ENCODE assay signal across 26 cellular contexts in the genomic region with DNA sequence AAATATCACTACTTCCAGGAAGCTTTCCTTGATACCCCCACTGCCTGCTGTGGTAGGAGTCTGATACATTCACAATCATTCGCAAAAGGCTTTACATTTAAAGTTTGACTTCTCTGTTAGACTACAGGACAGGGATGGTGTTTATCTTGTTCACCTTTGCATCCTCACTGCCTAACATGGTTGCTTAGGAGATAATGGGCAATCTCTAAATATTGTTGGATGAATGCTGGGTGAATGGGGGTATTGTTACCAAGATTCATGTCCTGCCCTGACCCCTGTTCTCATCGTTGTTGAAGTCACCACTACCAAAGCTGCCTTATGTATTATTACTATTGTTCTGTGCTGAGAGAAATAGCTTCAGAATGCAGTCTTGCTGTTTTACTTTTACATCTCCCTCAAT. TPM values are rescaled to one million over a fixed set of nuclear protein-coding genes. Genes with fewer than 3 reads are reported as not detected.
"Had no signal": no experiment of that assay in that cellular context is flagged by ENCODE, and none has a peak within 500 bp of the region (broad histone marks: within the 10 kb centered on the region; RNA-seq: fewer than 3 reads in every experiment).

No MANE protein-coding gene starts in this region.

- DNase-seq: activated CD4-positive, alpha-beta T cell treated with anti-CD3 and anti-CD28 coated beads, Interleukin-2, amount 10 ng/mL, durations not matched to agents 7 days and 5 days; activated CD8-positive, alpha-beta T cell treated with anti-CD3 and anti-CD28 coated beads for 36 hours; activated gamma-delta T cell treated with Interleukin-2 at 50 U/mL for 16 hours; activated naive CD4-positive, alpha-beta T cell treated with anti-CD3 and anti-CD28 coated beads, Interleukin-2, amount 50 U/mL, for 16 hours; activated T-cell treated with anti-CD3 and anti-CD28 coated beads, Interleukin-2, amount 50 U/mL, for 4 hours; amniotic stem cell; central memory CD4-positive, alpha-beta T cell; effector CD4-positive, alpha-beta T cell; glutamatergic neuron; left ventricle myocardium inferior; naive thymus-derived CD4-positive, alpha-beta T cell; ovary; stimulated activated CD4-positive, alpha-beta T cell treated with anti-CD3 and anti-CD28 coated beads, Interleukin-15, amount 100 ng/mL, for 24 hours; stimulated activated CD4-positive, alpha-beta T cell treated with anti-CD3 and anti-CD28 coated beads, Interleukin-2, amount 100 ng/mL, for 24 hours; stimulated activated naive B cell treated with anti-CD40 and anti-IgM and Interleukin-4, amounts not matched to agents 10 μg/mL and 1 μg/mL and 100 μg/mL, for 72 hours; T-helper 9 cell; uterus; WERI-Rb-1 had no signal

- H3K27ac ChIP-seq: esophagus muscularis mucosa, ovary, prostate gland, right atrium auricular region, uterus, WERI-Rb-1 had no signal

- H3K27me3 Mint-ChIP-seq: activated T-helper 17 cell treated with anti-CD3 and anti-CD28 coated beads, Interleukin-2, amount 50 U/mL, for 72 hours; type B pancreatic cell had no signal

- H3K4me3 Mint-ChIP-seq: activated CD4-positive, alpha-beta T cell treated with anti-CD3 and anti-CD28 coated beads, Interleukin-2, amount 10 ng/mL, durations not matched to agents 7 days and 5 days; activated CD8-positive, alpha-beta T cell treated with anti-CD3 and anti-CD28 coated beads for 36 hours; activated T-cell treated with anti-CD3 and anti-CD28 coated beads, Interleukin-2, amount 50 U/mL, for 4 hours; activated T-helper 17 cell treated with anti-CD3 and anti-CD28 coated beads, Interleukin-2, amount 50 U/mL, for 72 hours; dendritic cell treated with granulocyte-macrophage colony-stimulating factor and Interleukin-4, amounts not matched to agents 40 ng/mL and 50 ng/mL, for 4 days; naive thymus-derived CD4-positive, alpha-beta T cell; stimulated activated naive B cell treated with anti-CD40 and anti-IgM and Interleukin-4, amounts not matched to agents 10 μg/mL and 1 μg/mL and 100 μg/mL, for 72 hours; T-helper 1 cell treated with Interleukin-12 subunit alpha and Interleukin-12 subunit beta and Interleukin-4 antibody, amounts not matched to agents 30 μg/mL and 1 μg/mL, for 36 hours; type B pancreatic cell had no signal

- H3K27ac Mint-ChIP-seq: activated CD4-positive, alpha-beta T cell treated with anti-CD3 and anti-CD28 coated beads, Interleukin-2, amount 10 ng/mL, durations not matched to agents 7 days and 5 days; activated CD8-positive, alpha-beta T cell treated with anti-CD3 and anti-CD28 coated beads for 36 hours; activated T-helper 17 cell treated with anti-CD3 and anti-CD28 coated beads, Interleukin-2, amount 50 U/mL, for 72 hours; dendritic cell treated with granulocyte-macrophage colony-stimulating factor and Interleukin-4, amounts not matched to agents 40 ng/mL and 50 ng/mL, for 4 days; naive thymus-derived CD4-positive, alpha-beta T cell; stimulated activated naive B cell treated with anti-CD40 and anti-IgM and Interleukin-4, amounts not matched to agents 10 μg/mL and 1 μg/mL and 100 μg/mL, for 72 hours; T-helper 1 cell treated with Interleukin-12 subunit alpha and Interleukin-12 subunit beta and Interleukin-4 antibody, amounts not matched to agents 30 μg/mL and 1 μg/mL, for 36 hours; type B pancreatic cell had no signal

- H3K4me1 Mint-ChIP-seq: activated CD4-positive, alpha-beta T cell treated with anti-CD3 and anti-CD28 coated beads, Interleukin-2, amount 10 ng/mL, durations not matched to agents 7 days and 5 days; activated T-helper 17 cell treated with anti-CD3 and anti-CD28 coated beads, Interleukin-2, amount 50 U/mL, for 72 hours; stimulated activated naive B cell treated with anti-CD40 and anti-IgM and Interleukin-4, amounts not matched to agents 10 μg/mL and 1 μg/mL and 100 μg/mL, for 72 hours had no signal

- H3K36me3 Mint-ChIP-seq: stimulated activated naive B cell treated with anti-CD40 and anti-IgM and Interleukin-4, amounts not matched to agents 10 μg/mL and 1 μg/mL and 100 μg/mL, for 72 hours; type B pancreatic cell had no signal

- H3K9me3 Mint-ChIP-seq: activated CD4-positive, alpha-beta T cell treated with anti-CD3 and anti-CD28 coated beads, Interleukin-2, amount 10 ng/mL, durations not matched to agents 7 days and 5 days; activated CD8-positive, alpha-beta T cell treated with anti-CD3 and anti-CD28 coated beads for 36 hours; activated T-cell treated with anti-CD3 and anti-CD28 coated beads, Interleukin-2, amount 50 U/mL, for 4 hours; activated T-helper 17 cell treated with anti-CD3 and anti-CD28 coated beads, Interleukin-2, amount 50 U/mL, for 72 hours; dendritic cell treated with granulocyte-macrophage colony-stimulating factor and Interleukin-4, amounts not matched to agents 40 ng/mL and 50 ng/mL, for 4 days; naive thymus-derived CD4-positive, alpha-beta T cell; stimulated activated naive B cell treated with anti-CD40 and anti-IgM and Interleukin-4, amounts not matched to agents 10 μg/mL and 1 μg/mL and 100 μg/mL, for 72 hours; T-helper 1 cell treated with Interleukin-12 subunit alpha and Interleukin-12 subunit beta and Interleukin-4 antibody, amounts not matched to agents 30 μg/mL and 1 μg/mL, for 36 hours; type B pancreatic cell had no signal

- ATAC-seq: activated CD4-positive, CD25-positive, alpha-beta regulatory T cell treated with anti-CD3 and anti-CD28 coated beads, Interleukin-2, amount 50 U/mL, for 24 hours; activated CD8-positive, alpha-beta T cell treated with anti-CD3 and anti-CD28 coated beads for 36 hours; activated T-cell treated with anti-CD3 and anti-CD28 coated beads, Interleukin-2, amount 50 U/mL, for 4 hours; activated T-helper 17 cell treated with anti-CD3 and anti-CD28 coated beads, Interleukin-2, amount 50 U/mL, for 72 hours; naive thymus-derived CD4-positive, alpha-beta T cell; stimulated activated naive B cell treated with anti-CD40 and anti-IgM and Interleukin-4, amounts not matched to agents 10 μg/mL and 1 μg/mL and 100 μg/mL, for 72 hours had no signal

RNA-seq across cellular contexts. Expression of gene TMEFF1, which starts 7.7 kb away (rescaled TPM):
- total RNA-seq: activated CD4-positive, alpha-beta T cell treated with anti-CD3 and anti-CD28 coated beads, Interleukin-2, amount 10 ng/mL, durations not matched to agents 7 days and 5 days; left ventricle myocardium inferior had no signal
